10 cellular contexts compared by ENCODE assay signal in the genomic region with DNA sequence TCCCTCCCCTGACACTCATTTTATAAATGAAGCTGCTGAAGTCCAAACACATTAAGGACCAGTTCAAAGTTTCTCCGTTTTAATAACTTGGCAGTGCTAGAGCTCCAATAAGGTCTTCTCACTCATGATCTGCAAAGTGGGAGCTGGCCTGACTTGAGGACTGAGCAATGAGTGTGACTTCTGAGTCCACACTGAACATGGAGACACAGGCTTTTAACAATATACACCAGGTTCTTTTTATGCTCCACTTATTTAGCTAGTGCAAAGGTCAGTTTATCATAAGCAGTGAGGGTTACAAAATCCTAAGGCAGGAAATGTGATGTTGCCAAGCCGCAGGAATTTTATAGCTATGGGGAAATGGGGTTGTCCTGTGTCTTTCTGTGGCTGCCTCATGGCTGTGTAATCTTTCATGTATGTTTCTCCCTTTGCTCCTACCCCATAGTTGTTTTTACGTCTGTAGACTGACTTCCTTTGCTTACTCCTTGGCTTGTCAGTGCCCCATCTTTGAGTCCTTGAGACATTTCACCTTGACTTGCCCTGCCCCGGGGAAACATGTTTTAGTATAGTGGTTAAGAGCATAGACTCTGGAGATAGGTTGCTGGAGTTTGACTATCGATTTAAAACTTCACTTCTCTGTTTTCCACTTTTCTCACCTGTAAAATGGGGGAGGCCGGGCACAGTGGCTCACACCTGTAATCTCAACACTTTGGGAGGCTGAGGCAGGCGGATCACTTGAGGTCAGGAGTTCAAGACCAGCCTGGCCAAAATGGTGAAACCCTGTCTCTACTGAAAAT. TPM values are rescaled to one million over a fixed set of nuclear protein-coding genes. Genes with fewer than 3 reads are reported as not detected.
DNase-seq lines count a peak whose midpoint lies in the region; ATAC-seq, FAIRE-seq and TF ChIP-seq lines count a peak whose summit lies in the region.
"Had no signal": no experiment of that assay in that cellular context is flagged by ENCODE, and none has a peak within 500 bp of the region (broad histone marks: within the 10 kb centered on the region; RNA-seq: fewer than 3 reads in every experiment).

No MANE protein-coding gene starts in this region.

- no peaks in the 10 kb centered on the region for H3K36me3 Mint-ChIP-seq in activated CD8-positive, alpha-beta T cell treated with anti-CD3 and anti-CD28 coated beads for 36 hours (ENCODE audit: low read depth)
- no peaks in the 10 kb centered on the region for H3K36me3 Mint-ChIP-seq in glutamatergic neuron (ENCODE audit: unreplicated experiment)
- H3K36me3 Mint-ChIP-seq: natural killer cell treated with Interleukin-12 subunit alpha and Interleukin-12 subunit beta and Interleukin-15 and Interleukin-18, amount 100 ng/mL, for 72 hours had no signal

- DNase-seq in GM04504 (ENCODE audit: low read depth), result peak; percentile 88
- DNase-seq in RCC 7860 (ENCODE audit: low spot score), result peak; percentile 93
- DNase-seq in fibroblast of gingiva (ENCODE audit: low read depth), result peak; percentile 95
- no peak for DNase-seq in sciatic nerve (ENCODE audit: low spot score)
- no peak for DNase-seq in activated CD8-positive, alpha-beta T cell treated with anti-CD3 and anti-CD28 coated beads for 36 hours
- no peak for DNase-seq in glutamatergic neuron
- no peak for DNase-seq in activated effector memory CD4-positive, alpha-beta T cell treated with anti-CD3 and anti-CD28 coated beads, Interleukin-2, amount 50 U/mL, for 16 hours
- DNase-seq: testis had no signal

- ATAC-seq in sciatic nerve (peak; percentile 86), HG03354 (IDR thresholded peaks at IDR 0.05; ENCODE audit: poor library complexity, severe bottlenecking, unreplicated experiment) (no peak)
- ATAC-seq in activated CD8-positive, alpha-beta T cell treated with anti-CD3 and anti-CD28 coated beads for 36 hours, result no peak
- ATAC-seq: natural killer cell treated with Interleukin-12 subunit alpha and Interleukin-12 subunit beta and Interleukin-15 and Interleukin-18, amount 100 ng/mL, for 72 hours had no signal

- CTCF ChIA-PET in activated CD8-positive, alpha-beta T cell treated with anti-CD3 and anti-CD28 coated beads for 36 hours (lab: Charles Lee), result interaction anchor here (0.7 to 1.8 kb wide), 2 partner anchors 80 to 81 kb away, joined by 4 read pairs; no protein-coding TSS in a partner anchor

- no peak for TF ChIP-seq CTCF in activated CD8-positive, alpha-beta T cell treated with anti-CD3 and anti-CD28 coated beads for 36 hours (IDR thresholded peaks at IDR 0.05)
- TF ChIP-seq CTCF in glutamatergic neuron (IDR thresholded peaks at IDR 0.05; ENCODE audit: partially characterized antibody, unreplicated experiment), result no peak

- POLR2A ChIA-PET in activated CD8-positive, alpha-beta T cell treated with anti-CD3 and anti-CD28 coated beads for 36 hours (lab: Charles Lee), result interaction anchor here (1.3 kb wide), 1 partner anchor 16 kb away, joined by 4 read pairs; no protein-coding TSS in a partner anchor

- H3K4me1 Mint-ChIP-seq in activated CD8-positive, alpha-beta T cell treated with anti-CD3 and anti-CD28 coated beads for 36 hours (ENCODE audit: low read depth), result peaks cover 26% of the 10 kb centered on the region
- H3K4me1 Mint-ChIP-seq in glutamatergic neuron (ENCODE audit: low read depth, unreplicated experiment), result peaks cover 21% of the 10 kb centered on the region

- intact Hi-C loops in sciatic nerve (cut with DNase I), result no loop called here
- intact Hi-C loops in activated CD8-positive, alpha-beta T cell treated with anti-CD3 and anti-CD28 coated beads for 36 hours (cut with micrococcal nuclease), result no loop called here

- H3K4me3 Mint-ChIP-seq in activated CD8-positive, alpha-beta T cell treated with anti-CD3 and anti-CD28 coated beads for 36 hours, result no peak overlapping the region
- no peak overlapping the region for H3K4me3 Mint-ChIP-seq in glutamatergic neuron (ENCODE audit: unreplicated experiment)
- H3K4me3 Mint-ChIP-seq: natural killer cell treated with Interleukin-12 subunit alpha and Interleukin-12 subunit beta and Interleukin-15 and Interleukin-18, amount 100 ng/mL, for 72 hours had no signal

- H3K27ac Mint-ChIP-seq in activated CD8-positive, alpha-beta T cell treated with anti-CD3 and anti-CD28 coated beads for 36 hours, result no peak overlapping the region
- no peak overlapping the region for H3K27ac Mint-ChIP-seq in glutamatergic neuron (ENCODE audit: unreplicated experiment)
- H3K27ac Mint-ChIP-seq: natural killer cell treated with Interleukin-12 subunit alpha and Interleukin-12 subunit beta and Interleukin-15 and Interleukin-18, amount 100 ng/mL, for 72 hours had no signal

- H3K9me3 Mint-ChIP-seq in activated CD8-positive, alpha-beta T cell treated with anti-CD3 and anti-CD28 coated beads for 36 hours, result no peaks in the 10 kb centered on the region
- H3K9me3 Mint-ChIP-seq in glutamatergic neuron (ENCODE audit: unreplicated experiment), result peaks cover 2% of the 10 kb centered on the region
- H3K9me3 Mint-ChIP-seq: natural killer cell treated with Interleukin-12 subunit alpha and Interleukin-12 subunit beta and Interleukin-15 and Interleukin-18, amount 100 ng/mL, for 72 hours had no signal

- FAIRE-seq in RCC 7860 (lab: Jason Lieb, UNC), result peak; percentile 94

- peaks cover 7% of the 10 kb centered on the region for H3K27me3 Mint-ChIP-seq in activated CD8-positive, alpha-beta T cell treated with anti-CD3 and anti-CD28 coated beads for 36 hours
- H3K27me3 Mint-ChIP-seq in glutamatergic neuron (ENCODE audit: unreplicated experiment), result no peaks in the 10 kb centered on the region

RNA-seq across cellular contexts. Expression of a gene that starts 12.2 kb away (rescaled TPM):
- total RNA-seq in sciatic nerve, result 13.8 TPM
- 10 to 100 TPM; 27.0 to 39.3 TPM for total RNA-seq in activated CD8-positive, alpha-beta T cell treated with anti-CD3 and anti-CD28 coated beads for 36 hours
- total RNA-seq in glutamatergic neuron (ENCODE audit: unreplicated experiment), result 60.6 TPM

Comparison
In these comparisons a context has a peak if more than half of its experiments do, and no peak if none do; other contexts are left out.
1. DNase-seq: peak in GM04504 (single experiment), RCC 7860 (single experiment) and fibroblast of gingiva (single experiment); none in sciatic nerve (single experiment), activated CD8-positive, alpha-beta T cell treated with anti-CD3 and anti-CD28 coated beads for 36 hours (single experiment), glutamatergic neuron (single experiment) and activated effector memory CD4-positive, alpha-beta T cell treated with anti-CD3 and anti-CD28 coated beads, Interleukin-2, amount 50 U/mL, for 16 hours (single experiment).